In the genomic region with DNA sequence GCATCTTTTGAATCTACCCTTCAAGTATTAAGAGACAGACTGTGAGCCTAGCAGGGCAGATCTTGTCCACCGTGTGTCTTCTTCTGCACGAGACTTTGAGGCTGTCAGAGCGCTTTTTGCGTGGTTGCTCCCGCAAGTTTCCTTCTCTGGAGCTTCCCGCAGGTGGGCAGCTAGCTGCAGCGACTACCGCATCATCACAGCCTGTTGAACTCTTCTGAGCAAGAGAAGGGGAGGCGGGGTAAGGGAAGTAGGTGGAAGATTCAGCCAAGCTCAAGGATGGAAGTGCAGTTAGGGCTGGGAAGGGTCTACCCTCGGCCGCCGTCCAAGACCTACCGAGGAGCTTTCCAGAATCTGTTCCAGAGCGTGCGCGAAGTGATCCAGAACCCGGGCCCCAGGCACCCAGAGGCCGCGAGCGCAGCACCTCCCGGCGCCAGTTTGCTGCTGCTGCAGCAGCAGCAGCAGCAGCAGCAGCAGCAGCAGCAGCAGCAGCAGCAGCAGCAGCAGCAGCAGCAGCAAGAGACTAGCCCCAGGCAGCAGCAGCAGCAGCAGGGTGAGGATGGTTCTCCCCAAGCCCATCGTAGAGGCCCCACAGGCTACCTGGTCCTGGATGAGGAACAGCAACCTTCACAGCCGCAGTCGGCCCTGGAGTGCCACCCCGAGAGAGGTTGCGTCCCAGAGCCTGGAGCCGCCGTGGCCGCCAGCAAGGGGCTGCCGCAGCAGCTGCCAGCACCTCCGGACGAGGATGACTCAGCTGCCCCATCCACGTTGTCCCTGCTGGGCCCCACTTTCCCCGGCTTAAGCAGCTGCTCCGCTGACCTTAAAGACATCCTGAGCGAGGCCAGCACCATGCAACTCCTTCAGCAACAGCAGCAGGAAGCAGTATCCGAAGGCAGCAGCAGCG, we compare ENCODE assay signal across 7 cellular contexts. TPM values are rescaled to one million over a fixed set of nuclear protein-coding genes. Genes with fewer than 3 reads are reported as not detected.
DNase-seq lines count a peak whose midpoint lies in the region; ATAC-seq and TF ChIP-seq lines count a peak whose summit lies in the region.

No MANE protein-coding gene starts in this region.

- no peak overlapping the region for H3K27ac Mint-ChIP-seq in immature natural killer cell

- H3K9ac ChIP-seq in HUES64 (ENCODE audit: low read depth, low read length) (peak overlapping the region; percentile 47), stomach smooth muscle (ENCODE audit: low read length in 2 of 2) (no peak overlapping the region)

- H3K36me3 Mint-ChIP-seq in immature natural killer cell: no peaks in the 10 kb centered on the region

- H3K27me3 Mint-ChIP-seq in immature natural killer cell (ENCODE audit: low read depth in 3 of 3): peaks cover 3 to 24% (median 14%) of the 10 kb centered on the region in 3 donors

- in situ Hi-C loops in astrocyte of the spinal cord (cut with HindIII; ENCODE audit: low sequenced_read_pairs): no loop called here

- H3K4me1 Mint-ChIP-seq in immature natural killer cell: peaks cover 5 to 6% of the 10 kb centered on the region in 2 donors

- H3K27ac ChIP-seq in HUES64 (ENCODE audit: low read depth, low read length) (no peak overlapping the region), stomach smooth muscle (ENCODE audit: low read length) (no peak overlapping the region)

- H3K9me3 ChIP-seq in HUES64 (ENCODE audit: insufficient read depth, low read depth, low read length) (no peaks in the 10 kb centered on the region), stomach smooth muscle (ENCODE audit: control insufficient read depth in 2 of 2, low read length in 2 of 2) (no peaks in the 10 kb centered on the region)

- H3K4me1 ChIP-seq in HUES64 (ENCODE audit: insufficient read depth, low read length) (peaks cover 10% of the 10 kb centered on the region; the same call in 1 of the 2 replicates), stomach smooth muscle (ENCODE audit: control insufficient read depth, insufficient read depth, low read length) (peaks cover 13% of the 10 kb centered on the region)

- H3K27me3 ChIP-seq in HUES64 (ENCODE audit: insufficient read depth, low read length) (peaks cover 20% of the 10 kb centered on the region), stomach smooth muscle (ENCODE audit: control insufficient read depth in 1 of 2, insufficient read depth in 2 of 2, low read length in 2 of 2) (peaks cover 0 to 5% of the 10 kb centered on the region in 2 donors)

- no peaks in the 10 kb centered on the region for H3K9me3 Mint-ChIP-seq in immature natural killer cell

- no peak for TF ChIP-seq CTCF in astrocyte of the spinal cord (IDR thresholded peaks at IDR 0.05; ENCODE audit: low read depth, low read length)

- 2% methylated on average over 39 of the region's 39 CpGs for WGBS in HUES64

- ATAC-seq in HG02763 (IDR thresholded peaks at IDR 0.05; ENCODE audit: unreplicated experiment): no peak

- H3K36me3 ChIP-seq in HUES64 (ENCODE audit: insufficient read depth, low read length) (no peaks in the 10 kb centered on the region), stomach smooth muscle (ENCODE audit: control insufficient read depth in 2 of 2, insufficient read depth in 2 of 2, low read length in 2 of 2) (no peaks in the 10 kb centered on the region)

- H3K4me3 Mint-ChIP-seq in immature natural killer cell: peak overlapping the region; percentile 8 to 68 (median 54)

- peak overlapping the region; percentile 71 for H3K4me3 ChIP-seq in HUES64 (ENCODE audit: low read length)
- H3K4me3 ChIP-seq in astrocyte of the spinal cord (ENCODE audit: low read depth, low read length): peak overlapping the region; percentile 50
- H3K4me3 ChIP-seq in stomach smooth muscle (ENCODE audit: low read length in 2 of 2): peak overlapping the region; percentile 75 to 77

- DNase-seq in astrocyte of the spinal cord (ENCODE audit: low read depth, low spot score) (peak; percentile 48), immature natural killer cell (no peak), globus pallidus (ENCODE audit: low spot score) (no peak), SKM-1 (lab: John Stamatoyannopoulos, UW; ENCODE audit: unreplicated experiment) (no peak)

RNA-seq across cellular contexts. Expression of a gene that starts 1.3 kb away (rescaled TPM):
- polyA plus RNA-seq in HUES64 (2013, experiment 1 of 2): 3.4 TPM
- polyA plus RNA-seq in HUES64 (2013, experiment 2 of 2): 3.2 TPM
- under 1 TPM in 1 of 3 donors, not detected in 2; 0.20 TPM for polyA plus RNA-seq in immature natural killer cell
